Comparison of ENCODE assay signal across 8 cellular contexts in genomic region chr2:11343344-11343625, GRCh38. TPM values are rescaled to one million over a fixed set of nuclear protein-coding genes. Genes with fewer than 3 reads are reported as not detected.
DNase-seq lines count a peak whose midpoint lies in the region; ATAC-seq, FAIRE-seq and TF ChIP-seq lines count a peak whose summit lies in the region.

No MANE protein-coding gene starts in this region.

- no peak for TF ChIP-seq CTCF in foreskin keratinocyte (conservative IDR thresholded peaks at IDR 0.05)
- TF ChIP-seq CTCF in sigmoid colon (IDR thresholded peaks at IDR 0.05), result no peak

- H3K4me1 ChIP-seq in foreskin keratinocyte, result peaks cover 28% of the 10 kb centered on the region
- peaks cover 0 to 49% (median 37%) of the 10 kb centered on the region in 4 donors for H3K4me1 ChIP-seq in sigmoid colon

- H3K27ac ChIP-seq in SK-N-MC (no peak overlapping the region), foreskin keratinocyte (peak overlapping the region; percentile 77), sigmoid colon (peak overlapping the region; percentile 98 to 100 (median 98))

- H3K27me3 ChIP-seq in foreskin keratinocyte (no peaks in the 10 kb centered on the region), sigmoid colon (no peaks in the 10 kb centered on the region)

- H3K36me3 ChIP-seq in SK-N-MC (ENCODE audit: insufficient read depth, low read length) (no peaks in the 10 kb centered on the region), sigmoid colon (no peaks in the 10 kb centered on the region)

- intact Hi-C loops in sigmoid colon (cut with DNase I), result loop anchor here (1.0 to 5.0 kb wide), 5 partner anchors 31 to 211 kb away; partner anchors contain the start of genes E2F6 and SLC66A3

- no peak for TF ChIP-seq EP300 in sigmoid colon (IDR thresholded peaks at IDR 0.05)

- peak overlapping the region; percentile 87 for H3K9ac ChIP-seq in SK-N-MC (ENCODE audit: insufficient read length)

- ATAC-seq in foreskin keratinocyte, result peak; percentile 1

- peak overlapping the region; percentile 86 for H3K4me3 ChIP-seq in SK-N-MC
- H3K4me3 ChIP-seq in sigmoid colon, result peak overlapping the region; percentile 76 to 100 (median 93)

- TF ChIP-seq POLR2A in GM12892 (IDR thresholded peaks at IDR 0.05; ENCODE audit: low read depth, low read length), result no peak
- no peak for TF ChIP-seq POLR2A in sigmoid colon (IDR thresholded peaks at IDR 0.05)

- no peak for DNase-seq in GM12892 (ENCODE audit: insufficient read length)
- no peak for DNase-seq in SK-N-MC (ENCODE audit: low read depth, low spot score)
- DNase-seq in foreskin keratinocyte, result peak in 1 of 2 donors; percentile 25
- DNase-seq in sigmoid colon, result no peak
- no peak for DNase-seq in SKM-1 (lab: John Stamatoyannopoulos, UW; ENCODE audit: unreplicated experiment)
- DNase-seq in mesenteric fat pad (ENCODE audit: low spot score), result no peak
- DNase-seq in NCI-H1436 treated with DMSO at 0.1 percent for 48 hours (lab: John Stamatoyannopoulos, UW), result no peak
- DNase-seq in putamen (ENCODE audit: low spot score), result no peak

- H3K9me3 ChIP-seq in SK-N-MC (ENCODE audit: low read depth, low read length) (no peaks in the 10 kb centered on the region), sigmoid colon (no peaks in the 10 kb centered on the region)

- FAIRE-seq in GM12892 (lab: Jason Lieb, UNC), result peak; percentile 74

- WGBS in sigmoid colon, 2 donors, result 1 to 2% methylated on average over 7 of the region's 7 CpGs

RNA-seq across cellular contexts. Expression of gene ROCK2, which starts 1.2 kb away (rescaled TPM):
- 8.8 TPM for polyA plus RNA-seq in GM12892 (2012; ENCODE audit: missing spikeins)
- total RNA-seq in foreskin keratinocyte (31.2 and 32.6 TPM in 2 replicates), sigmoid colon (10 to 100 TPM; 43.5 to 74.8 (median 48.3) TPM), mesenteric fat pad (456 TPM)
- polyA plus RNA-seq in foreskin keratinocyte (3.8 and 4.9 TPM in 2 replicates), sigmoid colon (10 to 100 TPM; 15.2 to 21.3 (median 16.8) TPM)
